In genomic region chr6:132122176-132122575, GRCh38 we compare ENCODE assay signal across 1 cellular context.
TF ChIP-seq lines count a peak whose summit lies in the region.

No MANE protein-coding gene starts in this region.

TF ChIP-seq in HepG2, 621 proteins besides CTCF, POLR2A, EP300 and RAD21:
- no peak for TF ChIP-seq KAT7 (CRISPR knock-in tag; IDR thresholded peaks at IDR 0.05; ENCODE audit: borderline replicate concordance)
- no peak for TF ChIP-seq ZNF747 (CRISPR knock-in tag; IDR thresholded peaks at IDR 0.05; ENCODE audit: borderline replicate concordance)
- no peak for TF ChIP-seq ZNF660 (CRISPR knock-in tag; IDR thresholded peaks at IDR 0.05; ENCODE audit: borderline replicate concordance, low read depth)
- TF ChIP-seq PAF1 (CRISPR knock-in tag; IDR thresholded peaks at IDR 0.05), result no peak
- TF ChIP-seq MAF1 (CRISPR knock-in tag; IDR thresholded peaks at IDR 0.05; ENCODE audit: borderline replicate concordance), result no peak
- no peak for TF ChIP-seq ZNF263 (CRISPR knock-in tag; IDR thresholded peaks at IDR 0.05)
